40 cellular contexts compared by ENCODE assay signal in the genomic region with DNA sequence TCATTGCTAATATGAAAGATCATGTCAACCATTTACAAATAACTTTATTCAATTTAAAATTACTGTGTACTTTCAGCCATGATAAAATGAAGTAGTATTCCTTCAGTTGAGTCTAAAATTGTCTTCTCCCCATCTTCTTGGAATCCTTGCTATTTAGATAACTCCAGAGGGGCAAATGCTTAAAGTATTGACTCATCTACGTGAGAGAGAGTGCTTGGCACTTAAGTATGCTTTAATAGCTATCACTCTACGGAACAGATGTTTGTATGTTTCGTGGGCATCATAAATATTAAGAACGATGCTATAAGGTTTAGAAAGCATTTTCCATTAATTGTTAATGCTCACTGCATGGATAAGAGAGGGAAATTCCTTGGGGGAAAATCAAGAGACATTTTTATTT.
DNase-seq lines count a peak whose midpoint lies in the region; ATAC-seq, FAIRE-seq and TF ChIP-seq lines count a peak whose summit lies in the region.
"Had no signal": no experiment of that assay in that cellular context is flagged by ENCODE, and none has a peak within 500 bp of the region (broad histone marks: within the 10 kb centered on the region; RNA-seq: fewer than 3 reads in every experiment).

No MANE protein-coding gene starts in this region.

- no peak for TF ChIP-seq EP300 in A549 (IDR thresholded peaks at IDR 0.05)

- DNase-seq in A549 (ENCODE audit: low read depth in 1 of 2, low spot score in 1 of 2): peak in 1 of 2 experiments; percentile 40
- peak; percentile 22 for DNase-seq in GM23248
- DNase-seq in M059J (ENCODE audit: low read depth): peak; percentile 60
- peak; percentile 25 for DNase-seq in choroid plexus epithelial cell (ENCODE audit: low read depth)
- no peak for DNase-seq in NCI-H345 (lab: John Stamatoyannopoulos, UW)
- no peak for DNase-seq in activated T-helper 2 cell treated with anti-CD3 and anti-CD28 coated beads, Interferon-gamma antibody, Interleukin-2, Interleukin-4, amounts not matched to agents 10 μg/mL and 5 μg/mL and 100 μg/mL, durations not matched to agents 14 hours and 24 hours and 36 hours (ENCODE audit: low spot score)
- DNase-seq in mucosa of gallbladder (ENCODE audit: low spot score): no peak
- DNase-seq: activated CD4-positive, alpha-beta T cell treated with anti-CD3 and anti-CD28 coated beads, Interleukin-2, amount 10 ng/mL, durations not matched to agents 24 days and 14 days; activated gamma-delta T cell treated with Interleukin-2 at 50 U/mL for 16 hours; activated naive CD8-positive, alpha-beta T cell treated with anti-CD3 and anti-CD28 coated beads, Interleukin-2, amount 10 ng/mL, durations not matched to agents 7 days and 5 days; activated T-cell treated with anti-CD3 and anti-CD28 coated beads, Interleukin-2, amount 50 U/mL, for 4 hours; BE2C; caudate nucleus; CD8-positive, alpha-beta memory T cell; cortex of kidney; DMS 273 treated with DMSO at 0.1 percent for 48 hours; effector memory CD4-positive, alpha-beta T cell; glutamatergic neuron; islet precursor cell; KBM-7; left ventricle myocardium superior; midbrain; naive thymus-derived CD4-positive, alpha-beta T cell; NCI-H1417; NCI-H2081; NCI-H446 treated with DMSO at 0.1 percent for 48 hours; right lobe of liver; SIG-M5; stomach; thyroid gland had no signal

- no peak overlapping the region for H3K27ac Mint-ChIP-seq in activated T-helper 2 cell treated with anti-CD3 and anti-CD28 coated beads, Interferon-gamma antibody, Interleukin-2, Interleukin-4, amounts not matched to agents 10 μg/mL and 5 μg/mL and 100 μg/mL, durations not matched to agents 14 hours and 24 hours and 36 hours
- H3K27ac Mint-ChIP-seq: activated CD4-positive, alpha-beta T cell treated with anti-CD3 and anti-CD28 coated beads, Interleukin-2, amount 10 ng/mL, durations not matched to agents 24 days and 14 days; activated naive CD8-positive, alpha-beta T cell treated with anti-CD3 and anti-CD28 coated beads, Interleukin-2, amount 10 ng/mL, durations not matched to agents 7 days and 5 days; CD8-positive, alpha-beta memory T cell; naive thymus-derived CD4-positive, alpha-beta T cell; WTC11 had no signal

- CTCF ChIA-PET in A549 (lab: Yijun Ruan, JAX): interaction anchor here (0.5 to 3.5 kb wide), 7 partner anchors 10 to 591 kb away, joined by 3 to 15 read pairs (median 3); no protein-coding TSS in a partner anchor

- no peak for TF ChIP-seq RAD21 in A549 (conservative IDR thresholded peaks at IDR 0.05 in 1 of 2, IDR thresholded peaks at IDR 0.05 in 1 of 2)

- FAIRE-seq in A549 (lab: Jason Lieb, UNC): peak; percentile 82
- FAIRE-seq: A204.1, GM12892, RCC 7860 had no signal

- no peaks in the 10 kb centered on the region for H3K36me3 ChIP-seq in GM23248 (ENCODE audit: low read depth)
- H3K36me3 ChIP-seq: BE2C, MG63, neutrophil, prostate gland, right lobe of liver, stomach, thyroid gland, vagina had no signal

- no peak for TF ChIP-seq POLR2A in A549 (IDR thresholded peaks at IDR 0.05; ENCODE audit: low read length)

- H3K36me3 Mint-ChIP-seq in activated T-helper 2 cell treated with anti-CD3 and anti-CD28 coated beads, Interferon-gamma antibody, Interleukin-2, Interleukin-4, amounts not matched to agents 10 μg/mL and 5 μg/mL and 100 μg/mL, durations not matched to agents 14 hours and 24 hours and 36 hours (ENCODE audit: low read depth): no peaks in the 10 kb centered on the region
- H3K36me3 Mint-ChIP-seq: activated naive CD8-positive, alpha-beta T cell treated with anti-CD3 and anti-CD28 coated beads, Interleukin-2, amount 10 ng/mL, durations not matched to agents 7 days and 5 days; CD8-positive, alpha-beta memory T cell; naive thymus-derived CD4-positive, alpha-beta T cell; WTC11 had no signal

- peak in 1 of 2 experiments; percentile 70; a peak in 3 of 6 replicates for ATAC-seq in A549
- no peak for ATAC-seq in HG03442 (IDR thresholded peaks at IDR 0.05; ENCODE audit: unreplicated experiment)
- ATAC-seq: activated T-cell treated with anti-CD3 and anti-CD28 coated beads, Interleukin-2, amount 50 U/mL, for 4 hours; left ventricle myocardium superior; naive thymus-derived CD4-positive, alpha-beta T cell; right lobe of liver; WTC11 had no signal

- in situ Hi-C loops in GM23248 (cut with MboI): no loop called here

- no peaks in the 10 kb centered on the region for H3K4me1 Mint-ChIP-seq in activated T-helper 2 cell treated with anti-CD3 and anti-CD28 coated beads, Interferon-gamma antibody, Interleukin-2, Interleukin-4, amounts not matched to agents 10 μg/mL and 5 μg/mL and 100 μg/mL, durations not matched to agents 14 hours and 24 hours and 36 hours (ENCODE audit: low read depth)
- H3K4me1 Mint-ChIP-seq: activated CD4-positive, alpha-beta T cell treated with anti-CD3 and anti-CD28 coated beads, Interleukin-2, amount 10 ng/mL, durations not matched to agents 24 days and 14 days; activated naive CD8-positive, alpha-beta T cell treated with anti-CD3 and anti-CD28 coated beads, Interleukin-2, amount 10 ng/mL, durations not matched to agents 7 days and 5 days had no signal

- H2AFZ ChIP-seq in GM23248: no peak overlapping the region

- H3K9me2 ChIP-seq in GM23248 (ENCODE audit: insufficient read depth): no peaks in the 10 kb centered on the region

- H3F3A ChIP-seq in GM23248 (ENCODE audit: insufficient read depth): no peaks in the 10 kb centered on the region

- intact Hi-C loops in activated T-helper 2 cell treated with anti-CD3 and anti-CD28 coated beads, Interferon-gamma antibody, Interleukin-2, Interleukin-4, amounts not matched to agents 10 μg/mL and 5 μg/mL and 100 μg/mL, durations not matched to agents 14 hours and 24 hours and 36 hours (cut with micrococcal nuclease): no loop called here

- H3K4me1 ChIP-seq in A549 (peaks cover 26% of the 10 kb centered on the region), GM23248 (ENCODE audit: insufficient read depth) (peaks cover 7% of the 10 kb centered on the region; the same call in 1 of the 2 replicates)
- H3K4me1 ChIP-seq: BE2C, prostate gland, right lobe of liver, thyroid gland had no signal

- H4K20me1 ChIP-seq in GM23248 (ENCODE audit: insufficient read depth): no peaks in the 10 kb centered on the region

- TF ChIP-seq CTCF in A549 (IDR thresholded peaks at IDR 0.05) (no peak), choroid plexus epithelial cell (conservative IDR thresholded peaks at IDR 0.05; ENCODE audit: low read depth, low read length) (no peak)

- H3K4me3 Mint-ChIP-seq in activated T-helper 2 cell treated with anti-CD3 and anti-CD28 coated beads, Interferon-gamma antibody, Interleukin-2, Interleukin-4, amounts not matched to agents 10 μg/mL and 5 μg/mL and 100 μg/mL, durations not matched to agents 14 hours and 24 hours and 36 hours (ENCODE audit: low read depth): no peak overlapping the region
- H3K4me3 Mint-ChIP-seq: activated CD4-positive, alpha-beta T cell treated with anti-CD3 and anti-CD28 coated beads, Interleukin-2, amount 10 ng/mL, durations not matched to agents 24 days and 14 days; activated naive CD8-positive, alpha-beta T cell treated with anti-CD3 and anti-CD28 coated beads, Interleukin-2, amount 10 ng/mL, durations not matched to agents 7 days and 5 days; activated T-cell treated with anti-CD3 and anti-CD28 coated beads, Interleukin-2, amount 50 U/mL, for 4 hours; CD8-positive, alpha-beta memory T cell; naive thymus-derived CD4-positive, alpha-beta T cell; WTC11 had no signal

- H3K9me3 ChIP-seq in A549 (no peaks in the 10 kb centered on the region), GM23248 (ENCODE audit: low read depth) (no peaks in the 10 kb centered on the region)
- H3K9me3 ChIP-seq: BE2C, MG63, neutrophil, prostate gland, right lobe of liver, stomach, thyroid gland, vagina had no signal

- H3K9me3 Mint-ChIP-seq in activated T-helper 2 cell treated with anti-CD3 and anti-CD28 coated beads, Interferon-gamma antibody, Interleukin-2, Interleukin-4, amounts not matched to agents 10 μg/mL and 5 μg/mL and 100 μg/mL, durations not matched to agents 14 hours and 24 hours and 36 hours: no peaks in the 10 kb centered on the region
- H3K9me3 Mint-ChIP-seq: activated CD4-positive, alpha-beta T cell treated with anti-CD3 and anti-CD28 coated beads, Interleukin-2, amount 10 ng/mL, durations not matched to agents 24 days and 14 days; activated naive CD8-positive, alpha-beta T cell treated with anti-CD3 and anti-CD28 coated beads, Interleukin-2, amount 10 ng/mL, durations not matched to agents 7 days and 5 days; activated T-cell treated with anti-CD3 and anti-CD28 coated beads, Interleukin-2, amount 50 U/mL, for 4 hours; CD8-positive, alpha-beta memory T cell; naive thymus-derived CD4-positive, alpha-beta T cell; WTC11 had no signal

- WGBS in A549 (ENCODE audit: missing lambda C conversion rate): 11% methylated on average over 4 of the region's 4 CpGs
- 49 to 50% methylated on average over 4 of the region's 4 CpGs for WGBS in GM23248 (ENCODE audit: low coverage in 1 of 2, low lambda C conversion rate in 2 of 2, missing lambda C conversion rate in 2 of 2), 2 experiments

- H3K4me3 ChIP-seq in A549 (no peak overlapping the region), GM23248 (no peak overlapping the region), choroid plexus epithelial cell (ENCODE audit: low read depth, low read length) (no peak overlapping the region)
- H3K4me3 ChIP-seq: MG63, prostate gland, right lobe of liver, stomach, thyroid gland, vagina had no signal

- H3K4me2 ChIP-seq in A549 (peak overlapping the region; percentile 57), GM23248 (ENCODE audit: unreplicated experiment) (no peak overlapping the region)

- H3K27me3 ChIP-seq in GM23248 (replicated peaks; ENCODE audit: insufficient read depth): peaks cover 15% of the 10 kb centered on the region
- H3K27me3 ChIP-seq: right lobe of liver, vagina had no signal

- POLR2A ChIA-PET in A549 (lab: Yijun Ruan, JAX): no interaction called here

- H3K9ac ChIP-seq in GM23248: no peak overlapping the region

- H3K27ac ChIP-seq in A549: peak overlapping the region in 1 of 2 experiments; percentile 51; a peak in 3 of 6 replicates
- no peak overlapping the region for H3K27ac ChIP-seq in GM23248
- H3K27ac ChIP-seq: epithelial cell of prostate, neutrophil, prostate gland, right lobe of liver, stomach, thyroid gland, vagina had no signal

- H3K79me2 ChIP-seq in GM23248 (ENCODE audit: insufficient read depth): no peaks in the 10 kb centered on the region

- peaks cover 27% of the 10 kb centered on the region for H3K27me3 Mint-ChIP-seq in activated T-helper 2 cell treated with anti-CD3 and anti-CD28 coated beads, Interferon-gamma antibody, Interleukin-2, Interleukin-4, amounts not matched to agents 10 μg/mL and 5 μg/mL and 100 μg/mL, durations not matched to agents 14 hours and 24 hours and 36 hours (ENCODE audit: low read depth)

Comparison
In these comparisons a context has a peak if more than half of its experiments do, and no peak if none do; other contexts are left out.
1. DNase-seq: peak in GM23248 (single experiment), M059J (single experiment) and choroid plexus epithelial cell (single experiment); none in NCI-H345 (single experiment), activated T-helper 2 cell treated with anti-CD3 and anti-CD28 coated beads, Interferon-gamma antibody, Interleukin-2, Interleukin-4, amounts not matched to agents 10 μg/mL and 5 μg/mL and 100 μg/mL, durations not matched to agents 14 hours and 24 hours and 36 hours (single experiment) and mucosa of gallbladder (single experiment).